ENCODE assay signal across 7 cellular contexts in the genomic region with DNA sequence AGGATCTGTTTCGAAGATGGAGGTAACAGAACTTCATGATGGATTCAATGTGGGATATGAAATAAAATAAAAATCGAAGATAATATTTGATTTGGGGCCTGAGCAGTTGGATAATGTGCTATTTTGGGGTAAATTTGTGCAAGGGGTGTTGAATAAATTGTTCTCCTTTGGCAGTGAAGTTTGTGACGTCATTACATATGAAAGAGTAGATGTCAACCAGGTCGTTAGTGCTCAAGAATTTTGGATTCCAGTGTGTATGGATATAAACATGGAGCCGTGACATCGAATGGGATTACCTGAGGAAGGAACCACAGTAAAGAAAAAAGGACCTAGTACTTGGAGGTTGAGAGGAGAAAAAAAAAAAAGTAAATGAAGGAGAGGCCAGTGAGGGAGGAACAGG.
"Had no signal": no experiment of that assay in that cellular context is flagged by ENCODE, and none has a peak within 500 bp of the region (broad histone marks: within the 10 kb centered on the region; RNA-seq: fewer than 3 reads in every experiment).

No MANE protein-coding gene starts in this region.

- DNase-seq: GDM1, GF-D8 had no signal

- FAIRE-seq: G401.6, GM12891, GM12892, GM18507, GM19239 had no signal
